ENCODE assay signal across 24 cellular contexts in the genomic region with DNA sequence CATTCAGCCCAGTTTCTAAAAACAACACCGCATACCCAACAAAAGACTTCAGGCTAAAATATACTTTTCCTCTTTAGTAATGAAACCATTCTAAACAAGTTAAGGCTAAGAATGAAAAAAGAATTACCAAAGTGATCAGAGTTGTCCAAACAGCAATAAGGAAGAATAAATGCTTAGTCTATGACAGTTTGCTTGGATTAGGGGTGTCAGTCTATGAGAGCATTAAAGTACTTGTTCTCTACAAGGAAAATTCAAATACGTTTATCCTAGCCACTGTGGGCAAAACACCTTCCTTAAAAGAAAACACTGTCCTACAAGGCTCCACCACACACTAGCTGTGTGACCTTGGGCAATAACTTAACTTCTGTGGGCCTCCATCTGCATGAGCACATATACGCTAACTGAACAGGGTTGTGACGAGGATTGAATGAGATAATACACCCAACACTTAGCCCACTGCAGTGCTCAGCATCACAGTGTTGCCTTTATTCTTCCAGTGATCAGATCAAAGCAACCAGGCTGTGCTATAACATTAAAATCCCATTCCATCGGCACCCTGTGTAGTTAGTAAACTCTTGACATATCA. TPM values are rescaled to one million over a fixed set of nuclear protein-coding genes. Genes with fewer than 3 reads are reported as not detected.
A peak's percentile ranks its signal among the peaks of the same experiment; 100 is the strongest.
DNase-seq lines count a peak whose midpoint lies in the region; TF ChIP-seq lines count a peak whose summit lies in the region.
"Had no signal": no experiment of that assay in that cellular context is flagged by ENCODE, and none has a peak within 500 bp of the region (broad histone marks: within the 10 kb centered on the region; RNA-seq: fewer than 3 reads in every experiment).

No MANE protein-coding gene starts in this region.

- H2AFZ ChIP-seq in mesenchymal stem cell (ENCODE audit: low read depth, low read length) = no peak overlapping the region

- H3K27me3 ChIP-seq in left ventricle myocardium inferior (ENCODE audit: low read depth) = no peaks in the 10 kb centered on the region
- no peaks in the 10 kb centered on the region for H3K27me3 ChIP-seq in mesenchymal stem cell (ENCODE audit: control insufficient read depth in 1 of 2, insufficient read depth in 1 of 2, low read length in 2 of 2)
- H3K27me3 ChIP-seq: neutrophil had no signal

- H3K4ac ChIP-seq in mesenchymal stem cell (ENCODE audit: low read depth in 1 of 2, low read length in 2 of 2) = no peak overlapping the region

- DNase-seq in left ventricle myocardium inferior = no peak
- DNase-seq in cardiac septum (ENCODE audit: low spot score) = no peak
- no peak for DNase-seq in caudate nucleus (lab: John Stamatoyannopoulos, UW)
- no peak for DNase-seq in mesenchymal stem cell
- no peak for DNase-seq in T1000 (lab: John Stamatoyannopoulos, UW)
- DNase-seq in inferior parietal cortex (ENCODE audit: extremely low spot score) = no peak
- no peak for DNase-seq in UCSD-AML1 (lab: John Stamatoyannopoulos, UW; ENCODE audit: unreplicated experiment)
- DNase-seq: activated CD4-positive, alpha-beta memory T cell treated with anti-CD3 and anti-CD28 coated beads for 36 hours; anterior cingulate cortex; C1 segment of cervical spinal cord; Caco-2; DMS79; foreskin fibroblast; Kasumi-1; NCI-H1092 treated with DMSO at 0.1 percent for 48 hours; NCI-H1930; NCI-H526 treated with DMSO at 0.1 percent for 48 hours; OCI-M1; stimulated activated CD4-positive, alpha-beta T cell treated with anti-CD3 and anti-CD28 coated beads, Interleukin-2, amount 100 ng/mL, for 24 hours; T-helper 9 cell had no signal

- peak overlapping the region; percentile 14 for H2AK5ac ChIP-seq in mesenchymal stem cell (ENCODE audit: low read length, severe bottlenecking)

- no peak overlapping the region for H2BK5ac ChIP-seq in mesenchymal stem cell (ENCODE audit: low read depth, low read length, poor library complexity, severe bottlenecking)

- H2BK120ac ChIP-seq in mesenchymal stem cell (ENCODE audit: low read depth, low read length) = no peak overlapping the region

- H3K27ac ChIP-seq in left ventricle myocardium inferior (replicated peaks) = peak overlapping the region; percentile 49
- peak overlapping the region; percentile 8 for H3K27ac ChIP-seq in caudate nucleus (ENCODE audit: low read depth, low read length)
- H3K27ac ChIP-seq in mesenchymal stem cell (ENCODE audit: low read length, poor library complexity, severe bottlenecking) = no peak overlapping the region
- H3K27ac ChIP-seq: neutrophil, prostate gland had no signal

- H3K79me1 ChIP-seq in mesenchymal stem cell (replicated peaks; ENCODE audit: low read length, poor library complexity, severe bottlenecking) = peaks cover 16% of the 10 kb centered on the region

- peaks cover 41% of the 10 kb centered on the region for H3K4me1 ChIP-seq in left ventricle myocardium inferior
- peaks cover 10% of the 10 kb centered on the region for H3K4me1 ChIP-seq in mesenchymal stem cell (ENCODE audit: control insufficient read depth, insufficient read depth, low read depth, low read length)
- H3K4me1 ChIP-seq: Caco-2, prostate gland had no signal

- H3K4me2 ChIP-seq in mesenchymal stem cell (ENCODE audit: low read length, poor library complexity, severe bottlenecking) = no peak overlapping the region

- H3K23ac ChIP-seq in mesenchymal stem cell (ENCODE audit: low read length in 2 of 2) = no peak overlapping the region

- intact Hi-C loops in left ventricle myocardium inferior (cut with micrococcal nuclease) = no loop called here
- intact Hi-C loops in cardiac septum (cut with DNase I) = no loop called here

- WGBS in mesenchymal stem cell = 91% methylated on average over 3 of the region's 5 CpGs

- H3K36me3 ChIP-seq in left ventricle myocardium inferior = peaks cover 27% of the 10 kb centered on the region
- peaks cover 3 to 17% of the 10 kb centered on the region in 2 experiments for H3K36me3 ChIP-seq in mesenchymal stem cell (ENCODE audit: control insufficient read depth in 1 of 2, insufficient read depth in 2 of 2, low read depth in 1 of 2, low read length in 2 of 2)
- H3K36me3 ChIP-seq: prostate gland had no signal

- H2BK15ac ChIP-seq in mesenchymal stem cell (ENCODE audit: low read depth, poor library complexity, severe bottlenecking) = no peak overlapping the region

- no peak for TF ChIP-seq CTCF in left ventricle myocardium inferior (IDR thresholded peaks at IDR 0.05; ENCODE audit: borderline replicate concordance)

- no peak overlapping the region for H4K91ac ChIP-seq in mesenchymal stem cell (ENCODE audit: low read length)

- H2BK12ac ChIP-seq in mesenchymal stem cell (ENCODE audit: low read length in 2 of 2) = no peak overlapping the region

- no peak overlapping the region for H3K14ac ChIP-seq in mesenchymal stem cell (ENCODE audit: low read length in 2 of 2)

- H3K4me3 ChIP-seq in left ventricle myocardium inferior = no peak overlapping the region
- no peak overlapping the region for H3K4me3 ChIP-seq in mesenchymal stem cell (ENCODE audit: insufficient read depth in 1 of 2, low read depth in 1 of 2, low read length in 2 of 2)
- H3K4me3 ChIP-seq: lung, prostate gland, skin epidermis had no signal

- no peak overlapping the region for H3K18ac ChIP-seq in mesenchymal stem cell (ENCODE audit: low read depth in 1 of 2, low read length in 2 of 2)

- no peak overlapping the region for H4K8ac ChIP-seq in mesenchymal stem cell (ENCODE audit: low read length)

- no peak overlapping the region for H3K9ac ChIP-seq in mesenchymal stem cell (ENCODE audit: low read length)

- no peaks in the 10 kb centered on the region for H3K9me3 ChIP-seq in left ventricle myocardium inferior (replicated peaks)
- H3K9me3 ChIP-seq in mesenchymal stem cell (ENCODE audit: control insufficient read depth, low read length) = no peaks in the 10 kb centered on the region
- H3K9me3 ChIP-seq: Caco-2, neutrophil, prostate gland had no signal

RNA-seq across cellular contexts. Expression of gene TEX2, which starts 53.6 kb away (rescaled TPM):
- total RNA-seq in left ventricle myocardium inferior = 58.0 TPM
- total RNA-seq in cardiac septum = 48.8 TPM
- polyA plus RNA-seq in mesenchymal stem cell (2013, experiment 1 of 2) = 14.2 TPM
- polyA plus RNA-seq in mesenchymal stem cell (2013, experiment 2 of 2) = 13.9 TPM
